Comparison of ENCODE assay signal across 2 cellular contexts in genomic region chr2:107801498-107801897, GRCh38.
A peak's percentile ranks its signal among the peaks of the same experiment; 100 is the strongest.
TF ChIP-seq lines count a peak whose summit lies in the region.

No MANE protein-coding gene starts in this region.

TF ChIP-seq in HepG2, 621 proteins besides CTCF, POLR2A, EP300 and RAD21:
- TF ChIP-seq FOSL2 (CRISPR knock-in tag; IDR thresholded peaks at IDR 0.05) = peak; percentile 16; the same call in 1 of the 2 replicates
- no peak for TF ChIP-seq RFX3 (CRISPR knock-in tag; IDR thresholded peaks at IDR 0.05)

TF ChIP-seq in WTC11, 78 proteins besides CTCF, POLR2A, EP300 and RAD21:
- no peak for TF ChIP-seq ESRRA (CRISPR knock-in tag; IDR thresholded peaks at IDR 0.05; ENCODE audit: borderline replicate concordance)
- TF ChIP-seq ZNF263 (CRISPR knock-in tag; IDR thresholded peaks at IDR 0.05; ENCODE audit: low read depth) = no peak
- TF ChIP-seq CREB1 (CRISPR knock-in tag; IDR thresholded peaks at IDR 0.05) = no peak
- TF ChIP-seq USF1 (CRISPR knock-in tag; IDR thresholded peaks at IDR 0.05) = no peak
- no peak for TF ChIP-seq KAT7 (CRISPR knock-in tag; IDR thresholded peaks at IDR 0.05; ENCODE audit: borderline replicate concordance)
- TF ChIP-seq ZNF671 (CRISPR knock-in tag; IDR thresholded peaks at IDR 0.05) = no peak
- TF ChIP-seq NR1H2 (CRISPR knock-in tag; IDR thresholded peaks at IDR 0.05) = no peak
- no peak for TF ChIP-seq ERG (CRISPR knock-in tag; IDR thresholded peaks at IDR 0.05)
- TF ChIP-seq NR2C2 (CRISPR knock-in tag; IDR thresholded peaks at IDR 0.05) = no peak
- TF ChIP-seq ZNF425 (CRISPR knock-in tag; conservative IDR thresholded peaks at IDR 0.05) = no peak
- TF ChIP-seq IRF2 (CRISPR knock-in tag; IDR thresholded peaks at IDR 0.05; ENCODE audit: borderline replicate concordance, low read depth) = no peak
- no peak for TF ChIP-seq ZNF232 (CRISPR knock-in tag; IDR thresholded peaks at IDR 0.05)
- no peak for TF ChIP-seq TEAD4 (CRISPR knock-in tag; IDR thresholded peaks at IDR 0.05)
